14 cellular contexts compared by ENCODE assay signal in genomic region chr2:3368261-3368722, GRCh38. TPM values are rescaled to one million over a fixed set of nuclear protein-coding genes. Genes with fewer than 3 reads are reported as not detected.
DNase-seq lines count a peak whose midpoint lies in the region; ATAC-seq and TF ChIP-seq lines count a peak whose summit lies in the region.
"Had no signal": no experiment of that assay in that cellular context is flagged by ENCODE, and none has a peak within 500 bp of the region (broad histone marks: within the 10 kb centered on the region; RNA-seq: fewer than 3 reads in every experiment).

No MANE protein-coding gene starts in this region.

- H3K36me3 ChIP-seq in prostate gland, result no peaks in the 10 kb centered on the region

- H3K27me3 Mint-ChIP-seq in T-helper 2 cell treated with Interferon-gamma antibody and Interleukin-4, amounts not matched to agents 5 μg/mL and 100 μg/mL, for 36 hours (ENCODE audit: low read depth), result no peaks in the 10 kb centered on the region
- peaks cover 4% of the 10 kb centered on the region for H3K27me3 Mint-ChIP-seq in glutamatergic neuron (ENCODE audit: unreplicated experiment)
- H3K27me3 Mint-ChIP-seq: CD4-positive, alpha-beta memory T cell had no signal

- no peak for DNase-seq in T-helper 2 cell treated with Interferon-gamma antibody and Interleukin-4, amounts not matched to agents 5 μg/mL and 100 μg/mL, for 36 hours (ENCODE audit: low spot score)
- DNase-seq in T-helper 2 cell (no peak), SK-MEL-5 (ENCODE audit: low read depth, low spot score) (peak; percentile 32), glutamatergic neuron (no peak), Right ventricle myocardium superior (no peak), prostate gland (ENCODE audit: low spot score) (no peak)
- DNase-seq: 8988T; Calu3; CD4-positive, alpha-beta memory T cell; HCEC 1CT had no signal

- intact Hi-C loops in Right ventricle myocardium superior (cut with DNase I), result no loop called here
- intact Hi-C loops in prostate gland (cut with DNase I), result no loop called here

- H3K4me3 Mint-ChIP-seq in T-helper 2 cell treated with Interferon-gamma antibody and Interleukin-4, amounts not matched to agents 5 μg/mL and 100 μg/mL, for 36 hours, result no peak overlapping the region
- H3K4me3 Mint-ChIP-seq in glutamatergic neuron (ENCODE audit: unreplicated experiment), result no peak overlapping the region
- H3K4me3 Mint-ChIP-seq: CD14-positive monocyte, GM23338 had no signal

- H3K9me3 Mint-ChIP-seq in T-helper 2 cell treated with Interferon-gamma antibody and Interleukin-4, amounts not matched to agents 5 μg/mL and 100 μg/mL, for 36 hours, result no peaks in the 10 kb centered on the region
- peaks cover 10% of the 10 kb centered on the region for H3K9me3 Mint-ChIP-seq in glutamatergic neuron (ENCODE audit: unreplicated experiment)
- H3K9me3 Mint-ChIP-seq: CD4-positive, alpha-beta memory T cell had no signal

- in situ Hi-C loops in SK-MEL-5 (cut with HindIII; ENCODE audit: low pct_unique_long_range_greater_than_20kb, low sequenced_read_pairs), result no loop called here

- no peak for TF ChIP-seq CTCF in glutamatergic neuron (IDR thresholded peaks at IDR 0.05; ENCODE audit: partially characterized antibody, unreplicated experiment)
- TF ChIP-seq CTCF in prostate gland (IDR thresholded peaks at IDR 0.05), result no peak

- H3K27ac ChIP-seq in prostate gland, result no peak overlapping the region
- H3K27ac ChIP-seq: BLaER1 had no signal

- no peaks in the 10 kb centered on the region for H3K4me1 ChIP-seq in prostate gland (replicated peaks)

- H3K4me1 Mint-ChIP-seq in T-helper 2 cell treated with Interferon-gamma antibody and Interleukin-4, amounts not matched to agents 5 μg/mL and 100 μg/mL, for 36 hours (ENCODE audit: low read depth), result peaks cover 11% of the 10 kb centered on the region
- H3K4me1 Mint-ChIP-seq in glutamatergic neuron (ENCODE audit: low read depth, unreplicated experiment), result peaks cover 17% of the 10 kb centered on the region

- no peaks in the 10 kb centered on the region for H3K36me3 Mint-ChIP-seq in T-helper 2 cell treated with Interferon-gamma antibody and Interleukin-4, amounts not matched to agents 5 μg/mL and 100 μg/mL, for 36 hours (ENCODE audit: low read depth)
- H3K36me3 Mint-ChIP-seq in glutamatergic neuron (ENCODE audit: unreplicated experiment), result peaks cover 14% of the 10 kb centered on the region

- no peak for TF ChIP-seq POLR2A in prostate gland (IDR thresholded peaks at IDR 0.05)

- peak overlapping the region; percentile 2 for H3K27ac Mint-ChIP-seq in T-helper 2 cell treated with Interferon-gamma antibody and Interleukin-4, amounts not matched to agents 5 μg/mL and 100 μg/mL, for 36 hours
- peak overlapping the region; percentile 82 for H3K27ac Mint-ChIP-seq in glutamatergic neuron (ENCODE audit: unreplicated experiment)
- H3K27ac Mint-ChIP-seq: GM23338 had no signal

- ATAC-seq in Right ventricle myocardium superior (ENCODE audit: poor library complexity) (no peak), HG03442 (IDR thresholded peaks at IDR 0.05; ENCODE audit: unreplicated experiment) (no peak)
- ATAC-seq: GM23338 had no signal

- no peak overlapping the region for H3K4me3 ChIP-seq in prostate gland
- H3K4me3 ChIP-seq: BLaER1, GM23338 had no signal

- WGBS in prostate gland, result 100% methylated on average over 4 of the region's 4 CpGs

- H3K27me3 ChIP-seq in prostate gland (replicated peaks; ENCODE audit: insufficient read depth), result no peaks in the 10 kb centered on the region
- H3K27me3 ChIP-seq: BLaER1 had no signal

- no peaks in the 10 kb centered on the region for H3K9me3 ChIP-seq in prostate gland

RNA-seq across cellular contexts. Expression of gene EIPR1, which starts 9.3 kb away (rescaled TPM):
- 68.2 and 73.1 TPM in 2 replicates for total RNA-seq in SK-MEL-5 (2014; rRNA removed; shearing (Covaris generic))
- polyA plus RNA-seq in SK-MEL-5 (2015; cell fraction: cytosol; rRNA removed), result 71.7 and 74.7 TPM in 2 replicates
- 39.7 and 55.4 TPM in 2 replicates for polyA plus RNA-seq in SK-MEL-5 (2015; cell fraction: nucleus; rRNA removed)
- total RNA-seq in glutamatergic neuron (ENCODE audit: unreplicated experiment), result 43.8 TPM
- 8.4 TPM for total RNA-seq in Right ventricle myocardium superior
- 10 to 100 TPM; 30.0 to 52.3 TPM for total RNA-seq in prostate gland

RNA-seq across cellular contexts. Expression of gene TRAPPC12, which starts 11.2 kb away (rescaled TPM):
- 34.8 and 42.8 TPM in 2 replicates for total RNA-seq in SK-MEL-5 (2014; rRNA removed; shearing (Covaris generic))
- polyA plus RNA-seq in SK-MEL-5 (2015; cell fraction: cytosol; rRNA removed), result 50.4 and 57.9 TPM in 2 replicates
- 71.2 and 103 TPM in 2 replicates for polyA plus RNA-seq in SK-MEL-5 (2015; cell fraction: nucleus; rRNA removed)
- 130 TPM for total RNA-seq in glutamatergic neuron (ENCODE audit: unreplicated experiment)
- 104 TPM for total RNA-seq in Right ventricle myocardium superior
- 100 to 1,000 TPM; 114 to 128 TPM for total RNA-seq in prostate gland
